ENCODE assay signal across 27 cellular contexts in genomic region chr4:68433582-68433981, GRCh38. TPM values are rescaled to one million over a fixed set of nuclear protein-coding genes. Genes with fewer than 3 reads are reported as not detected.
"Had no signal": no experiment of that assay in that cellular context is flagged by ENCODE, and none has a peak within 500 bp of the region (broad histone marks: within the 10 kb centered on the region; RNA-seq: fewer than 3 reads in every experiment).

No MANE protein-coding gene starts in this region.

- H3K27ac Mint-ChIP-seq: activated B cell treated with CpG ODN at 0.5 μM for 24 hours; activated CD4-positive, alpha-beta memory T cell treated with anti-CD3 and anti-CD28 coated beads, Interleukin-2, amount 10 ng/mL, durations not matched to agents 7 days and 5 days; activated naive CD4-positive, alpha-beta T cell treated with anti-CD3 and anti-CD28 coated beads for 36 hours; activated naive CD8-positive, alpha-beta T cell; activated T-helper 17 cell treated with anti-CD3 and anti-CD28 coated beads, Interleukin-2, amount 50 U/mL, for 72 hours; T-helper 17 cell had no signal

- H3K36me3 ChIP-seq: adrenal gland had no signal

- H3K9me3 ChIP-seq: adrenal gland had no signal

- H3K9me3 Mint-ChIP-seq: activated CD4-positive, alpha-beta memory T cell treated with anti-CD3 and anti-CD28 coated beads, Interleukin-2, amount 10 ng/mL, durations not matched to agents 7 days and 5 days; activated T-helper 17 cell treated with anti-CD3 and anti-CD28 coated beads, Interleukin-2, amount 50 U/mL, for 72 hours had no signal

- H3K27ac ChIP-seq: adrenal gland had no signal

- DNase-seq: activated B cell treated with CpG ODN at 0.5 μM for 24 hours; activated CD4-positive, alpha-beta memory T cell treated with anti-CD3 and anti-CD28 coated beads, Interleukin-2, amount 10 ng/mL, durations not matched to agents 7 days and 5 days; activated CD4-positive, alpha-beta T cell treated with anti-CD3 and anti-CD28 coated beads for 1 hour; activated CD4-positive, alpha-beta T cell treated with anti-CD3 and anti-CD28 coated beads, Interleukin-2, amount 50 U/mL, for 1 hour; activated gamma-delta T cell; activated naive CD4-positive, alpha-beta T cell treated with anti-CD3 and anti-CD28 coated beads for 36 hours; activated T-cell treated with anti-CD3 and anti-CD28 coated beads for 4 hours; activated T-cell treated with anti-CD3 and anti-CD28 coated beads, Interleukin-2, amount 50 U/mL, for 48 hours; adrenal gland; anterior cingulate cortex; caudate nucleus; Kasumi-1; KBM-7; NCI-H1092; NCI-H1417 treated with DMSO at 0.1 percent for 48 hours; NCI-H1694; NCI-H2029; NCI-H510A treated with DMSO at 0.1 percent for 48 hours; NCI-H69; NK-92 treated with Interleukin-12 subunit alpha and Interleukin-12 subunit beta, amount 100 ng/mL, for 24 hours; SHP77 treated with DMSO at 0.1 percent for 48 hours; T-helper 17 cell; T-helper 9 cell had no signal

- H3K27me3 Mint-ChIP-seq: activated B cell treated with CpG ODN at 0.5 μM for 24 hours; activated CD4-positive, alpha-beta memory T cell treated with anti-CD3 and anti-CD28 coated beads, Interleukin-2, amount 10 ng/mL, durations not matched to agents 7 days and 5 days; activated naive CD8-positive, alpha-beta T cell; activated T-helper 17 cell treated with anti-CD3 and anti-CD28 coated beads, Interleukin-2, amount 50 U/mL, for 72 hours; T-helper 17 cell had no signal

- ATAC-seq: activated T-helper 17 cell treated with anti-CD3 and anti-CD28 coated beads, Interleukin-2, amount 50 U/mL, for 72 hours; T-helper 17 cell had no signal

- H3K36me3 Mint-ChIP-seq: activated naive CD8-positive, alpha-beta T cell had no signal

- H3K27me3 ChIP-seq: adrenal gland had no signal

- H3K4me3 ChIP-seq: adrenal gland had no signal

- H3K4me3 Mint-ChIP-seq: activated B cell treated with CpG ODN at 0.5 μM for 24 hours; activated CD4-positive, alpha-beta memory T cell treated with anti-CD3 and anti-CD28 coated beads, Interleukin-2, amount 10 ng/mL, durations not matched to agents 7 days and 5 days; activated naive CD4-positive, alpha-beta T cell treated with anti-CD3 and anti-CD28 coated beads for 36 hours; activated naive CD8-positive, alpha-beta T cell; activated T-helper 17 cell treated with anti-CD3 and anti-CD28 coated beads, Interleukin-2, amount 50 U/mL, for 72 hours; T-helper 17 cell had no signal

- H3K4me1 ChIP-seq: adrenal gland had no signal

RNA-seq across cellular contexts. Expression of gene TMPRSS11E, which starts 13.7 kb away (rescaled TPM):
- total RNA-seq: activated B cell treated with CpG ODN at 0.5 μM for 24 hours; activated CD4-positive, alpha-beta memory T cell treated with anti-CD3 and anti-CD28 coated beads, Interleukin-2, amount 10 ng/mL, durations not matched to agents 7 days and 5 days; activated naive CD4-positive, alpha-beta T cell treated with anti-CD3 and anti-CD28 coated beads for 36 hours; activated T-helper 17 cell treated with anti-CD3 and anti-CD28 coated beads, Interleukin-2, amount 50 U/mL, for 72 hours; adrenal gland; chondrocyte; M059J; T-helper 17 cell had no signal
